8 cellular contexts compared by ENCODE assay signal in genomic region chr9:41073471-41074243, GRCh38. TPM values are rescaled to one million over a fixed set of nuclear protein-coding genes. Genes with fewer than 3 reads are reported as not detected.
DNase-seq lines count a peak whose midpoint lies in the region; FAIRE-seq and TF ChIP-seq lines count a peak whose summit lies in the region.
"Not testable (repeated sequence)": the region's sequence is repeated elsewhere in the genome, so short reads cannot be mapped to it uniquely, and the experiment has no call there.

No MANE protein-coding gene starts in this region.

- H3K14ac ChIP-seq in H9 (ENCODE audit: insufficient read depth, low read length) = not testable (repeated sequence)

- not testable (repeated sequence) for H3K18ac ChIP-seq in H9 (ENCODE audit: insufficient read length, low read depth, low read length)

- not testable (repeated sequence) for H3K4me2 ChIP-seq in H9 (ENCODE audit: insufficient read depth, insufficient read length, low read length); neural cell (ENCODE audit: low read length)
- H3K4me2 ChIP-seq in SK-N-SH = peak overlapping the region; percentile 86
- H3K4me2 ChIP-seq in endothelial cell of umbilical vein (ENCODE audit: insufficient read depth, low read length) = peak overlapping the region; percentile 72

- not testable (repeated sequence) for FAIRE-seq in endothelial cell of umbilical vein (lab: Jason Lieb, UNC)

- H2BK5ac ChIP-seq in H9 (ENCODE audit: insufficient read length, low read length) = not testable (repeated sequence)

- CTCF ChIA-PET in AG04450 (lab: Charles Lee); SK-N-SH (lab: Yijun Ruan, JAX); endothelial cell of umbilical vein (lab: Charles Lee): not testable (repeated sequence)

- not testable (repeated sequence) for TF ChIP-seq POLR2A in endothelial cell of umbilical vein (IDR thresholded peaks at IDR 0.05; ENCODE audit: low read depth, low read length)

- H2BK12ac ChIP-seq in H9 (ENCODE audit: insufficient read length, low read depth, low read length) = not testable (repeated sequence)

- not testable (repeated sequence) for H3K4ac ChIP-seq in H9 (ENCODE audit: low read depth, low read length)

- H2BK120ac ChIP-seq in H9 (ENCODE audit: low read depth, low read length, poor library complexity, severe bottlenecking) = not testable (repeated sequence)

- not testable (repeated sequence) for TF ChIP-seq EP300 in SK-N-SH (IDR thresholded peaks at IDR 0.05; ENCODE audit: borderline replicate concordance in 1 of 2, low read depth in 1 of 2, low read length in 1 of 2); neural cell (conservative IDR thresholded peaks at IDR 0.05; ENCODE audit: poor library complexity, severe bottlenecking)

- H4K5ac ChIP-seq in H9 (ENCODE audit: insufficient read length, low read depth, low read length) = not testable (repeated sequence)

- TF ChIP-seq RAD21 in SK-N-SH (IDR thresholded peaks at IDR 0.05; ENCODE audit: low read length); neural cell (conservative IDR thresholded peaks at IDR 0.05): not testable (repeated sequence)

- H3K23ac ChIP-seq in H9 (ENCODE audit: insufficient read length, low read depth, low read length) = not testable (repeated sequence)

- POLR2A ChIA-PET in AG04450 (lab: Yijun Ruan, JAX); SK-N-SH (lab: Yijun Ruan, JAX); endothelial cell of umbilical vein (lab: Charles Lee): not testable (repeated sequence)

- not testable (repeated sequence) for H2BK15ac ChIP-seq in H9 (ENCODE audit: low read depth, low read length)

- WGBS in H9 (ENCODE audit: extremely low coverage, insufficient read length, low lambda C conversion rate) = no CpG with 5 or more reads among the region's 39 CpGs
- 11% methylated on average over 25 of the region's 39 CpGs for WGBS in SK-N-SH (ENCODE audit: low lambda C conversion rate)

- H3K27ac ChIP-seq in AG04450 (ENCODE audit: low read depth, low read length) (peak overlapping the region; percentile 39), SK-N-SH (ENCODE audit: low read depth in 2 of 2, low read length in 1 of 2) (peak overlapping the region in 1 of 2 experiments; percentile 18; a peak in 1 of 4 replicates), endothelial cell of umbilical vein (ENCODE audit: insufficient read depth, low read depth, low read length) (peak overlapping the region; percentile 74)
- H3K27ac ChIP-seq in H9 (ENCODE audit: insufficient read length, low read depth, low read length); neural cell (ENCODE audit: low read length): not testable (repeated sequence)

- H3K27me3 ChIP-seq in AG04450 (ENCODE audit: control insufficient read depth, insufficient read depth, low read length); SK-N-SH (ENCODE audit: insufficient read depth); endothelial cell of umbilical vein (ENCODE audit: control insufficient read depth in 2 of 2, insufficient read depth in 2 of 2, low read length in 2 of 2): not testable (repeated sequence)
- H3K27me3 ChIP-seq in H9 (ENCODE audit: insufficient read depth, low read length) = peaks cover 26% of the 10 kb centered on the region; the same call in 1 of the 2 replicates
- H3K27me3 ChIP-seq in neural cell (ENCODE audit: insufficient read depth, low read depth, low read length) = peaks cover 28% of the 10 kb centered on the region

- peak overlapping the region; percentile 42 to 70 for H3K4me3 Mint-ChIP-seq in H9
- H3K4me3 Mint-ChIP-seq in stimulated activated naive CD8-positive, alpha-beta T cell treated with anti-CD3 and anti-CD28 coated beads, Interleukin-15, Interleukin-2, amounts not matched to agents 100 ng/mL and 50 ng/mL, for 24 hours = peak overlapping the region; percentile 66

- TF ChIP-seq CTCF in AG04450 (IDR thresholded peaks at IDR 0.05; ENCODE audit: low read depth, low read length); H9 (conservative IDR thresholded peaks at IDR 0.05); SK-N-SH (IDR thresholded peaks at IDR 0.05); endothelial cell of umbilical vein (IDR thresholded peaks at IDR 0.05; ENCODE audit: extremely low read depth in 1 of 2, insufficient read depth in 1 of 2, low read depth in 1 of 2, low read length in 2 of 2); neural cell (IDR thresholded peaks at IDR 0.05; ENCODE audit: poor library complexity, severe bottlenecking): not testable (repeated sequence)

- not testable (repeated sequence) for H3K9me1 ChIP-seq in endothelial cell of umbilical vein (replicated peaks; ENCODE audit: control insufficient read depth, extremely low read depth, insufficient read depth, low read length)

- not testable (repeated sequence) for H2AK5ac ChIP-seq in H9 (ENCODE audit: insufficient read length, low read length)

- not testable (repeated sequence) for H3K79me1 ChIP-seq in H9 (ENCODE audit: insufficient read depth, low read depth, low read length, poor library complexity, severe bottlenecking)

- dilution Hi-C loops in endothelial cell of umbilical vein (cut with MboI; ENCODE audit: extremely low pct_ligation_motif_present, low sequenced_read_pairs) = not testable (repeated sequence)

- not testable (repeated sequence) for H2AFZ ChIP-seq in H9 (ENCODE audit: low read length); neural cell (ENCODE audit: low read depth, low read length)
- H2AFZ ChIP-seq in SK-N-SH (ENCODE audit: low read depth) (0 out of 2 replicates have a peak overlapping the region, but pooled peaks have one; percentile 70), endothelial cell of umbilical vein (ENCODE audit: low read depth, low read length) (peak overlapping the region; percentile 68)

- H3K4me1 ChIP-seq in H9 (ENCODE audit: insufficient read depth, low read length); SK-N-SH (ENCODE audit: control insufficient read depth in 1 of 2, insufficient read depth in 2 of 2, low read depth in 1 of 2, low read length in 1 of 2); endothelial cell of umbilical vein (ENCODE audit: control insufficient read depth, extremely low read depth, insufficient read depth, low read length): not testable (repeated sequence)

- not testable (repeated sequence) for BruUV-seq in endothelial cell of umbilical vein (replicated peaks; lab: Mats Ljungman, UMichigan)

- not testable (repeated sequence) for H4K20me1 ChIP-seq in H9 (ENCODE audit: control insufficient read depth, insufficient read depth, insufficient read length); SK-N-SH (ENCODE audit: insufficient read depth); endothelial cell of umbilical vein (replicated peaks; ENCODE audit: control insufficient read depth, extremely low read depth, insufficient read depth, low read length); neural cell (ENCODE audit: insufficient read depth)

- not testable (repeated sequence) for H3K9me2 ChIP-seq in SK-N-SH; neural cell (ENCODE audit: insufficient read depth, low read length)

- not testable (repeated sequence) for H3K27ac Mint-ChIP-seq in H9; stimulated activated naive CD8-positive, alpha-beta T cell treated with anti-CD3 and anti-CD28 coated beads, Interleukin-15, Interleukin-2, amounts not matched to agents 100 ng/mL and 50 ng/mL, for 24 hours

- H3T11ph ChIP-seq in H9 (ENCODE audit: low read length) = not testable (repeated sequence)

- not testable (repeated sequence) for H2BK20ac ChIP-seq in H9 (ENCODE audit: low read depth, low read length, poor library complexity, severe bottlenecking)

- H4K8ac ChIP-seq in H9 (replicated peaks; ENCODE audit: insufficient read length, low read depth, low read length) = not testable (repeated sequence)

- H3K4me3 ChIP-seq in AG04450 (ENCODE audit: low read depth, low read length) = peak overlapping the region; percentile 72
- peak overlapping the region; percentile 42 to 74 for H3K4me3 ChIP-seq in SK-N-SH (ENCODE audit: low read depth in 2 of 2, low read length in 1 of 2)
- H3K4me3 ChIP-seq in endothelial cell of umbilical vein (replicated peaks in 1 of 3; ENCODE audit: insufficient read depth in 1 of 3, low read depth in 1 of 3, low read length in 3 of 3) = peak overlapping the region; percentile 51 to 68 (median 59)
- H3K4me3 ChIP-seq in iPS-11a (ENCODE audit: low read depth, low read length) = peak overlapping the region; percentile 39
- H3K4me3 ChIP-seq in neural cell (ENCODE audit: low read length) = peak overlapping the region; percentile 54

- not testable (repeated sequence) for H3K79me2 ChIP-seq in H9 (ENCODE audit: insufficient read depth, low read length); endothelial cell of umbilical vein (ENCODE audit: control insufficient read depth, insufficient read depth, low read length); neural cell (replicated peaks; ENCODE audit: insufficient read depth, low read length)
- peaks cover 33% of the 10 kb centered on the region for H3K79me2 ChIP-seq in SK-N-SH (ENCODE audit: insufficient read depth)

- not testable (repeated sequence) for DNase-seq in AG04450 (ENCODE audit: low read depth, low spot score); H9
- peak; percentile 4 for DNase-seq in SK-N-SH
- peak; percentile 13 for DNase-seq in amniotic epithelial cell (ENCODE audit: low read depth)
- peak; percentile 26 for DNase-seq in endothelial cell of umbilical vein (ENCODE audit: low read depth, low spot score)

- H3K9me3 ChIP-seq in AG04450 (ENCODE audit: control insufficient read depth, insufficient read depth, low read length); H9 (ENCODE audit: control insufficient read depth, low read depth, low read length); SK-N-SH; endothelial cell of umbilical vein (replicated peaks; ENCODE audit: control insufficient read depth, insufficient read depth, low read length); neural cell (ENCODE audit: low read length): not testable (repeated sequence)

- H3K56ac ChIP-seq in H9 (ENCODE audit: insufficient read length, low read depth, low read length) = not testable (repeated sequence)

- H3K36me3 Mint-ChIP-seq in H9 (ENCODE audit: insufficient read depth in 1 of 3, low read depth in 3 of 3); stimulated activated naive CD8-positive, alpha-beta T cell treated with anti-CD3 and anti-CD28 coated beads, Interleukin-15, Interleukin-2, amounts not matched to agents 100 ng/mL and 50 ng/mL, for 24 hours (ENCODE audit: low read depth): not testable (repeated sequence)

- peaks cover 15 to 25% of the 10 kb centered on the region in 2 experiments for H3K9me3 Mint-ChIP-seq in H9
- not testable (repeated sequence) for H3K9me3 Mint-ChIP-seq in stimulated activated naive CD8-positive, alpha-beta T cell treated with anti-CD3 and anti-CD28 coated beads, Interleukin-15, Interleukin-2, amounts not matched to agents 100 ng/mL and 50 ng/mL, for 24 hours

- H3K23me2 ChIP-seq in H9 (ENCODE audit: insufficient read length, low read depth, low read length, poor library complexity, severe bottlenecking) = not testable (repeated sequence)

- peaks cover 76% of the 10 kb centered on the region for H3K27me3 Mint-ChIP-seq in H9 (ENCODE audit: low read depth)
- peaks cover 38% of the 10 kb centered on the region for H3K27me3 Mint-ChIP-seq in stimulated activated naive CD8-positive, alpha-beta T cell treated with anti-CD3 and anti-CD28 coated beads, Interleukin-15, Interleukin-2, amounts not matched to agents 100 ng/mL and 50 ng/mL, for 24 hours

- not testable (repeated sequence) for H3K36me3 ChIP-seq in SK-N-SH (replicated peaks in 1 of 2; ENCODE audit: control insufficient read depth in 1 of 2, insufficient read depth in 2 of 2, low read length in 1 of 2); endothelial cell of umbilical vein (ENCODE audit: control insufficient read depth in 2 of 2, extremely low read depth in 1 of 2, insufficient read depth in 2 of 2, low read length in 2 of 2); neural cell (ENCODE audit: insufficient read depth, low read length)

- H3K4me1 Mint-ChIP-seq in H9 = not testable (repeated sequence)
- H3K4me1 Mint-ChIP-seq in stimulated activated naive CD8-positive, alpha-beta T cell treated with anti-CD3 and anti-CD28 coated beads, Interleukin-15, Interleukin-2, amounts not matched to agents 100 ng/mL and 50 ng/mL, for 24 hours (ENCODE audit: low read depth) = peaks cover 13% of the 10 kb centered on the region

- intact Hi-C loops in endothelial cell of umbilical vein (cut with micrococcal nuclease) = not testable (repeated sequence)

- not testable (repeated sequence) for H4K91ac ChIP-seq in H9 (ENCODE audit: insufficient read length, low read depth, low read length)

- H3K9ac ChIP-seq in H9 (ENCODE audit: extremely low read depth, insufficient read length, low read length); endothelial cell of umbilical vein (replicated peaks; ENCODE audit: extremely low read depth, insufficient read depth, low read length); neural cell (ENCODE audit: low read length): not testable (repeated sequence)
- H3K9ac ChIP-seq in SK-N-SH = peak overlapping the region; percentile 95

- not testable (repeated sequence) for H3F3A ChIP-seq in SK-N-SH (replicated peaks; ENCODE audit: insufficient read depth); neural cell (ENCODE audit: insufficient read depth, low read length, poor library complexity, severe bottlenecking)

RNA-seq across cellular contexts. Expression of gene FOXD4L6, which starts 54.8 kb away (rescaled TPM):
- polyA plus RNA-seq in AG04450 (2011; rRNA removed) = not detected in 2 replicates
- polyA minus RNA-seq in AG04450 (2011; rRNA and poly(A)+ RNA removed) = not detected in 2 replicates
- 0.13 TPM in 1 of 2 replicates, not detected in the other for total RNA-seq in H9 (2021)
- 0.05 TPM in 1 of 2 replicates, not detected in the other for polyA plus RNA-seq in SK-N-SH (2012; rRNA removed)
- 0.03 TPM in 1 of 2 replicates, not detected in the other for polyA plus RNA-seq in SK-N-SH (2012; cell fraction: cytosol; rRNA removed)
- 0.07 and 0.10 TPM in 2 replicates for polyA plus RNA-seq in SK-N-SH (2012; cell fraction: nucleus; rRNA removed)
- total RNA-seq in endothelial cell of umbilical vein = 0.35 TPM in 1 of 2 replicates, not detected in the other
- 0.05 TPM in 1 of 2 replicates, not detected in the other for polyA plus RNA-seq in endothelial cell of umbilical vein
- not detected in 2 replicates for polyA plus RNA-seq in endothelial cell of umbilical vein (2011; cell fraction: cytosol; rRNA removed)
- polyA plus RNA-seq in endothelial cell of umbilical vein (2011; cell fraction: nucleus; rRNA removed) = 0.14 and 0.15 TPM in 2 replicates
- polyA plus RNA-seq in endothelial cell of umbilical vein (2012) = not detected in 2 replicates
- polyA minus RNA-seq in endothelial cell of umbilical vein = not detected in 2 replicates
- polyA minus RNA-seq in endothelial cell of umbilical vein (2011; cell fraction: cytosol; rRNA and poly(A)+ RNA removed) = not detected
- not detected in 2 replicates for polyA minus RNA-seq in endothelial cell of umbilical vein (2011; cell fraction: nucleus; rRNA and poly(A)+ RNA removed)
- polyA plus RNA-seq in neural cell = 0.40 and 2.3 TPM in 2 replicates
- polyA minus RNA-seq in neural cell = 0.35 and 0.49 TPM in 2 replicates
